ENCODE assay signal across 1 cellular context in genomic region chr1:44707959-44708831, GRCh38.
TF ChIP-seq lines count a peak whose summit lies in the region.

No MANE protein-coding gene starts in this region.

TF ChIP-seq in K562, 482 proteins besides CTCF, POLR2A, EP300 and RAD21 (continued from another document and continues in another):
- TF ChIP-seq, protein P1, sequence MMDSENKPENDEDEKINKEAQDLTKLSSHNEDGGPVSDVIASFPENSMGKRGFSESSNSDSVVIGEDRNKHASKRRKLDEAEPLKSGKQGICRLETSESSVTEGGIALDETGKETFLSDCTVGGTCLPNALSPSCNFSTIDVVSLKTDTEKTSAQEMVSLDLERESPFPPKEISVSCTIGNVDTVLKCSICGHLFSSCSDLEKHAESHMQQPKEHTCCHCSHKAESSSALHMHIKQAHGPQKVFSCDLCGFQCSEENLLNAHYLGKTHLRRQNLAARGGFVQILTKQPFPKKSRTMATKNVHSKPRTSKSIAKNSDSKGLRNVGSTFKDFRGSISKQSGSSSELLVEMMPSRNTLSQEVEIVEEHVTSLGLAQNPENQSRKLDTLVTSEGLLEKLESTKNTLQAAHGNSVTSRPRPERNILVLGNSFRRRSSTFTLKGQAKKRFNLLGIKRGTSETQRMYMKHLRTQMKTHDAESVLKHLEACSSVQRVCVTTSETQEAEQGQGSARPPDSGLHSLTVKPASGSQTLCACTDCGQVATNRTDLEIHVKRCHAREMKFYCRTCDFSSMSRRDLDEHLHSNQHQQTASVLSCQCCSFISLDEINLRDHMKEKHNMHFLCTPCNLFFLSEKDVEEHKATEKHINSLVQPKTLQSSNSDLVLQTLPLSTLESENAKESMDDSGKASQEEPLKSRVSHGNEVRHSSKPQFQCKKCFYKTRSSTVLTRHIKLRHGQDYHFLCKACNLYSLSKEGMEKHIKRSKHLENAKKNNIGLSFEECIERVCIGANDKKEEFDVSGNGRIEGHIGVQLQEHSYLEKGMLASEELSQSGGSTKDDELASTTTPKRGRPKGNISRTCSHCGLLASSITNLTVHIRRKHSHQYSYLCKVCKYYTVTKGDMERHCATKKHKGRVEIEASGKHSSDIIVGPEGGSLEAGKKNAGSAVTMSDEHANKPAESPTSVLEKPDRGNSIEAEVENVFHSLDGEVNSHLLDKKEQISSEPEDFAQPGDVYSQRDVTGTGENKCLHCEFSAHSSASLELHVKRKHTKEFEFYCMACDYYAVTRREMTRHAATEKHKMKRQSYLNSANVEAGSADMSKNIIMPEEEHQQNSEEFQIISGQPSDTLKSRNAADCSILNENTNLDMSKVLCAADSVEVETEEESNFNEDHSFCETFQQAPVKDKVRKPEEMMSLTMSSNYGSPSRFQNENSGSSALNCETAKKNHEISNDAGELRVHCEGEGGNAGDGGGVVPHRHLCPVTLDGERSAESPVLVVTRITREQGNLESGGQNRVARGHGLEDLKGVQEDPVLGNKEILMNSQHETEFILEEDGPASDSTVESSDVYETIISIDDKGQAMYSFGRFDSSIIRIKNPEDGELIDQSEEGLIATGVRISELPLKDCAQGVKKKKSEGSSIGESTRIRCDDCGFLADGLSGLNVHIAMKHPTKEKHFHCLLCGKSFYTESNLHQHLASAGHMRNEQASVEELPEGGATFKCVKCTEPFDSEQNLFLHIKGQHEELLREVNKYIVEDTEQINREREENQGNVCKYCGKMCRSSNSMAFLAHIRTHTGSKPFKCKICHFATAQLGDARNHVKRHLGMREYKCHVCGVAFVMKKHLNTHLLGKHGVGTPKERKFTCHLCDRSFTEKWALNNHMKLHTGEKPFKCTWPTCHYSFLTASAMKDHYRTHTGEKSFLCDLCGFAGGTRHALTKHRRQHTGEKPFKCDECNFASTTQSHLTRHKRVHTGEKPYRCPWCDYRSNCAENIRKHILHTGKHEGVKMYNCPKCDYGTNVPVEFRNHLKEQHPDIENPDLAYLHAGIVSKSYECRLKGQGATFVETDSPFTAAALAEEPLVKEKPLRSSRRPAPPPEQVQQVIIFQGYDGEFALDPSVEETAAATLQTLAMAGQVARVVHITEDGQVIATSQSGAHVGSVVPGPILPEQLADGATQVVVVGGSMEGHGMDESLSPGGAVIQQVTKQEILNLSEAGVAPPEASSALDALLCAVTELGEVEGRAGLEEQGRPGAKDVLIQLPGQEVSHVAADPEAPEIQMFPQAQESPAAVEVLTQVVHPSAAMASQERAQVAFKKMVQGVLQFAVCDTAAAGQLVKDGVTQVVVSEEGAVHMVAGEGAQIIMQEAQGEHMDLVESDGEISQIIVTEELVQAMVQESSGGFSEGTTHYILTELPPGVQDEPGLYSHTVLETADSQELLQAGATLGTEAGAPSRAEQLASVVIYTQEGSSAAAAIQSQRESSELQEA (IDR thresholded peaks at IDR 0.05; ENCODE audit: low read depth): no peak
- no peak for TF ChIP-seq SAP30 (IDR thresholded peaks at IDR 0.05; ENCODE audit: borderline replicate concordance, insufficient read depth, low read depth, low read length, poor library complexity, severe bottlenecking)
- TF ChIP-seq CBX1 (IDR thresholded peaks at IDR 0.05; ENCODE audit: low read depth): no peak
- no peak for TF ChIP-seq CBFB (CRISPR knock-in tag; IDR thresholded peaks at IDR 0.05)
- TF ChIP-seq PHB2 (IDR thresholded peaks at IDR 0.05; ENCODE audit: low read depth): no peak
- TF ChIP-seq MIER1 (IDR thresholded peaks at IDR 0.05; ENCODE audit: low read depth): no peak
- TF ChIP-seq ILK (tag; IDR thresholded peaks at IDR 0.05; ENCODE audit: borderline replicate concordance, low read depth): no peak
- TF ChIP-seq SPI1 (IDR thresholded peaks at IDR 0.05; ENCODE audit: borderline replicate concordance, low read depth, low read length): peak; percentile 61; the same call in 1 of the 2 replicates
- TF ChIP-seq, protein P2, sequence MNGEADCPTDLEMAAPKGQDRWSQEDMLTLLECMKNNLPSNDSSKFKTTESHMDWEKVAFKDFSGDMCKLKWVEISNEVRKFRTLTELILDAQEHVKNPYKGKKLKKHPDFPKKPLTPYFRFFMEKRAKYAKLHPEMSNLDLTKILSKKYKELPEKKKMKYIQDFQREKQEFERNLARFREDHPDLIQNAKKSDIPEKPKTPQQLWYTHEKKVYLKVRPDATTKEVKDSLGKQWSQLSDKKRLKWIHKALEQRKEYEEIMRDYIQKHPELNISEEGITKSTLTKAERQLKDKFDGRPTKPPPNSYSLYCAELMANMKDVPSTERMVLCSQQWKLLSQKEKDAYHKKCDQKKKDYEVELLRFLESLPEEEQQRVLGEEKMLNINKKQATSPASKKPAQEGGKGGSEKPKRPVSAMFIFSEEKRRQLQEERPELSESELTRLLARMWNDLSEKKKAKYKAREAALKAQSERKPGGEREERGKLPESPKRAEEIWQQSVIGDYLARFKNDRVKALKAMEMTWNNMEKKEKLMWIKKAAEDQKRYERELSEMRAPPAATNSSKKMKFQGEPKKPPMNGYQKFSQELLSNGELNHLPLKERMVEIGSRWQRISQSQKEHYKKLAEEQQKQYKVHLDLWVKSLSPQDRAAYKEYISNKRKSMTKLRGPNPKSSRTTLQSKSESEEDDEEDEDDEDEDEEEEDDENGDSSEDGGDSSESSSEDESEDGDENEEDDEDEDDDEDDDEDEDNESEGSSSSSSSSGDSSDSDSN (IDR thresholded peaks at IDR 0.05; ENCODE audit: borderline replicate concordance in 1 of 2, low read depth in 2 of 2, low read length in 2 of 2): 0 out of 4 replicates have a peak, but pooled peaks of 1 of the 2 experiments have one; percentile 25
- no peak for TF ChIP-seq MBD2 (IDR thresholded peaks at IDR 0.05; ENCODE audit: borderline replicate concordance, low read depth)
- no peak for TF ChIP-seq ZNF239 (CRISPR knock-in tag; IDR thresholded peaks at IDR 0.05)
- TF ChIP-seq ZKSCAN8 (CRISPR knock-in tag; IDR thresholded peaks at IDR 0.05): no peak
- no peak for TF ChIP-seq NR1H2 (CRISPR knock-in tag; IDR thresholded peaks at IDR 0.05)
- no peak for TF ChIP-seq BRF2 (IDR thresholded peaks at IDR 0.05; ENCODE audit: borderline replicate concordance, insufficient read depth, insufficient read length)
- no peak for TF ChIP-seq NR4A1 (CRISPR knock-in tag; IDR thresholded peaks at IDR 0.05)
- no peak for TF ChIP-seq NR4A1 (tag; IDR thresholded peaks at IDR 0.05)
- no peak for TF ChIP-seq FOXK1 (CRISPR knock-in tag; IDR thresholded peaks at IDR 0.05; ENCODE audit: borderline replicate concordance)
- TF ChIP-seq SMARCA5 (IDR thresholded peaks at IDR 0.05): no peak
- peak; percentile 59 for TF ChIP-seq L3MBTL2 (IDR thresholded peaks at IDR 0.05)
- no peak for TF ChIP-seq IFI16 (CRISPR knock-in tag; IDR thresholded peaks at IDR 0.05)
- peak; percentile 27; the same call in 1 of the 2 replicates for TF ChIP-seq MGA (IDR thresholded peaks at IDR 0.05)
- TF ChIP-seq, protein P3, sequence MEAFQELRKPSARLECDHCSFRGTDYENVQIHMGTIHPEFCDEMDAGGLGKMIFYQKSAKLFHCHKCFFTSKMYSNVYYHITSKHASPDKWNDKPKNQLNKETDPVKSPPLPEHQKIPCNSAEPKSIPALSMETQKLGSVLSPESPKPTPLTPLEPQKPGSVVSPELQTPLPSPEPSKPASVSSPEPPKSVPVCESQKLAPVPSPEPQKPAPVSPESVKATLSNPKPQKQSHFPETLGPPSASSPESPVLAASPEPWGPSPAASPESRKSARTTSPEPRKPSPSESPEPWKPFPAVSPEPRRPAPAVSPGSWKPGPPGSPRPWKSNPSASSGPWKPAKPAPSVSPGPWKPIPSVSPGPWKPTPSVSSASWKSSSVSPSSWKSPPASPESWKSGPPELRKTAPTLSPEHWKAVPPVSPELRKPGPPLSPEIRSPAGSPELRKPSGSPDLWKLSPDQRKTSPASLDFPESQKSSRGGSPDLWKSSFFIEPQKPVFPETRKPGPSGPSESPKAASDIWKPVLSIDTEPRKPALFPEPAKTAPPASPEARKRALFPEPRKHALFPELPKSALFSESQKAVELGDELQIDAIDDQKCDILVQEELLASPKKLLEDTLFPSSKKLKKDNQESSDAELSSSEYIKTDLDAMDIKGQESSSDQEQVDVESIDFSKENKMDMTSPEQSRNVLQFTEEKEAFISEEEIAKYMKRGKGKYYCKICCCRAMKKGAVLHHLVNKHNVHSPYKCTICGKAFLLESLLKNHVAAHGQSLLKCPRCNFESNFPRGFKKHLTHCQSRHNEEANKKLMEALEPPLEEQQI (IDR thresholded peaks at IDR 0.05): no peak
- no peak for TF ChIP-seq KLF6 (CRISPR knock-in tag; IDR thresholded peaks at IDR 0.05; ENCODE audit: borderline replicate concordance)
- TF ChIP-seq GATA2 (CRISPR knock-in tag; IDR thresholded peaks at IDR 0.05): no peak
- TF ChIP-seq ZNF639 (CRISPR knock-in tag; conservative IDR thresholded peaks at IDR 0.05 in 1 of 2, IDR thresholded peaks at IDR 0.05 in 1 of 2): no peak
- TF ChIP-seq COPS2 (conservative IDR thresholded peaks at IDR 0.05): no peak
- no peak for TF ChIP-seq TAF15 (IDR thresholded peaks at IDR 0.05; ENCODE audit: low read depth, low read length)
